ENCODE assay signal across 8 cellular contexts in the genomic region with DNA sequence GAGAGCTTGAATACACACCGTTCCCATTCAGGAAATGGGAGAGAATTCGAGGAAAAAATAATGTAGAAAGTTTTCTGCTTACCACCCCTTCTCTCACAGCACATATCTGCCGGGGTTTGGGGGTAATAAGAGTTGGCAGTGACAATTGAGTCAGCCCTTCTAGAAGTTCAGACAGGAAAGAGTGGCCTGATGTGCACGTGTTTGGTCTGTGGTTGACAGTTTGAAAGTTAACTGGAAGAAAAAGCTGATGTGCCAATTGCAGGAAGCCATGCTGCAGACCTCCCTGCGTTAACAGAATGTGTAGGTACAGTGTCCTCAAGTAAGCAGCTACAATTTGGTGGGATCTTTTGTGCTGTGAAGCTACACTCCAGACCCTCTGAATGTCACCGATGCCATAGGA. TPM values are rescaled to one million over a fixed set of nuclear protein-coding genes. Genes with fewer than 3 reads are reported as not detected.
A peak's percentile ranks its signal among the peaks of the same experiment; 100 is the strongest.
DNase-seq lines count a peak whose midpoint lies in the region; ATAC-seq and TF ChIP-seq lines count a peak whose summit lies in the region.

No MANE protein-coding gene starts in this region.

- H2AFZ ChIP-seq in HCT116 (ENCODE audit: low read depth, low read length, poor library complexity, severe bottlenecking) (no peak overlapping the region), SU-DHL-6 (ENCODE audit: low read depth, low read length, severe bottlenecking) (no peak overlapping the region)

- peaks cover 2 to 3% of the 10 kb centered on the region in 2 experiments; a peak in 1 of 4 replicates for H3K4me1 ChIP-seq in HCT116 (ENCODE audit: control insufficient read depth in 1 of 2, insufficient read depth in 2 of 2, low read length in 2 of 2)

- peaks cover 12% of the 10 kb centered on the region for H4K20me1 ChIP-seq in HCT116 (ENCODE audit: insufficient read depth)
- H4K20me1 ChIP-seq in SU-DHL-6 (ENCODE audit: low read depth, low read length), result peaks cover 8% of the 10 kb centered on the region; the same call in 1 of the 2 replicates

- H3K4me1 Mint-ChIP-seq in CD4-positive, alpha-beta T cell (ENCODE audit: low read depth), result peaks cover 28% of the 10 kb centered on the region

- H3K36me3 Mint-ChIP-seq in CD4-positive, alpha-beta T cell (ENCODE audit: low read depth), result peaks cover 54% of the 10 kb centered on the region

- POLR2A ChIA-PET in CD4-positive, alpha-beta T cell (lab: Charles Lee), result interaction anchor here (0.6 kb wide), 1 partner anchor 195 kb away, joined by 3 read pairs; no protein-coding TSS in a partner anchor
- POLR2A ChIA-PET in HCT116 (lab: Charles Lee), result no interaction called here

- TSS peak; percentile 14 for BruUV-seq in HCT116 (replicated peaks; lab: Mats Ljungman, UMichigan)

- no peaks in the 10 kb centered on the region for H3K27me3 ChIP-seq in CD4-positive, alpha-beta T cell (ENCODE audit: control insufficient read depth, insufficient read depth, low read length)
- H3K27me3 ChIP-seq in HCT116 (ENCODE audit: insufficient read depth, low read length), result no peaks in the 10 kb centered on the region
- no peaks in the 10 kb centered on the region for H3K27me3 ChIP-seq in SU-DHL-6 (ENCODE audit: low read length)

- TF ChIP-seq POLR2A in HCT116 (IDR thresholded peaks at IDR 0.05; ENCODE audit: borderline replicate concordance, extremely low read depth, insufficient read depth, insufficient read length), result no peak

- peak in 1 of 10 experiments; percentile 4 for DNase-seq in CD4-positive, alpha-beta T cell
- DNase-seq in HCT116 (ENCODE audit: low read depth, low spot score) (no peak), left colon (no peak), NCI-H2196 (lab: John Stamatoyannopoulos, UW; ENCODE audit: unreplicated experiment) (no peak), GM13976 (ENCODE audit: low spot score) (no peak), NCI-H510A treated with DMSO at 0.1 percent for 48 hours (lab: John Stamatoyannopoulos, UW) (no peak)

- no peak overlapping the region for H3K27ac ChIP-seq in CD4-positive, alpha-beta T cell (ENCODE audit: low read depth, low read length)
- H3K27ac ChIP-seq in HCT116 (ENCODE audit: low read depth, low read length), result no peak overlapping the region
- peak overlapping the region; percentile 50 for H3K27ac ChIP-seq in SU-DHL-6 (ENCODE audit: low read depth, low read length)

- H3K27me3 Mint-ChIP-seq in CD4-positive, alpha-beta T cell, result no peaks in the 10 kb centered on the region

- TF ChIP-seq CTCF in CD4-positive, alpha-beta T cell (IDR thresholded peaks at IDR 0.05), result no peak
- no peak for TF ChIP-seq CTCF in HCT116 (IDR thresholded peaks at IDR 0.05 in 2 of 3, conservative IDR thresholded peaks at IDR 0.05 in 1 of 3; ENCODE audit: borderline replicate concordance in 1 of 3, insufficient read depth in 1 of 3, low read depth in 2 of 3, low read length in 2 of 3)
- TF ChIP-seq CTCF in SU-DHL-6 (IDR thresholded peaks at IDR 0.05; ENCODE audit: insufficient read depth, low read length, poor library complexity, severe bottlenecking), result no peak
- no peak for TF ChIP-seq CTCF in GM13976 (IDR thresholded peaks at IDR 0.05; ENCODE audit: borderline replicate concordance, control extremely low read depth, extremely low read depth, insufficient read depth, missing control alignments)

- H3K27ac Mint-ChIP-seq in CD4-positive, alpha-beta T cell, result peak overlapping the region; percentile 42

- no peak overlapping the region for H3K9ac ChIP-seq in HCT116 (ENCODE audit: low read length)
- no peak overlapping the region for H3K9ac ChIP-seq in SU-DHL-6 (ENCODE audit: low read length)

- H3K9me3 ChIP-seq in CD4-positive, alpha-beta T cell (ENCODE audit: control insufficient read depth, low read length), result no peaks in the 10 kb centered on the region
- H3K9me3 ChIP-seq in HCT116 (ENCODE audit: control insufficient read depth in 1 of 2, insufficient read depth in 1 of 2, low read depth in 1 of 2, low read length in 2 of 2) (no peaks in the 10 kb centered on the region), SU-DHL-6 (ENCODE audit: insufficient read depth, low read length) (no peaks in the 10 kb centered on the region)

- no peak for TF ChIP-seq RAD21 in HCT116 (IDR thresholded peaks at IDR 0.05; ENCODE audit: low read depth)

- H3K4me2 ChIP-seq in HCT116 (ENCODE audit: low read length) (no peak overlapping the region), SU-DHL-6 (ENCODE audit: low read depth, low read length, poor library complexity, severe bottlenecking) (peak overlapping the region; percentile 8)

- H3K36me3 ChIP-seq in HCT116 (ENCODE audit: control insufficient read depth in 1 of 2, insufficient read depth in 2 of 2, low read length in 2 of 2) (peaks cover 25 to 34% of the 10 kb centered on the region in 2 experiments), SU-DHL-6 (ENCODE audit: low read length) (peaks cover 23% of the 10 kb centered on the region)

- in situ Hi-C loops in GM13976 (cut with MboI; ENCODE audit: low sequenced_read_pairs, unreplicated experiment), result no loop called here

- H3F3A ChIP-seq in SU-DHL-6 (ENCODE audit: insufficient read depth), result peaks cover 55% of the 10 kb centered on the region

- H3K9me2 ChIP-seq in HCT116 (ENCODE audit: insufficient read depth) (no peaks in the 10 kb centered on the region), SU-DHL-6 (replicated peaks; ENCODE audit: insufficient read depth, low read length) (no peaks in the 10 kb centered on the region)

- peaks cover 5% of the 10 kb centered on the region for H3K9me3 Mint-ChIP-seq in CD4-positive, alpha-beta T cell

- CTCF ChIA-PET in CD4-positive, alpha-beta T cell (lab: Charles Lee), result no interaction called here
- CTCF ChIA-PET in HCT116 (lab: Charles Lee), result no interaction called here

- H3K79me2 ChIP-seq in HCT116 (ENCODE audit: insufficient read depth, low read length) (peaks cover 10% of the 10 kb centered on the region; the same call in 1 of the 2 replicates), SU-DHL-6 (ENCODE audit: insufficient read depth, low read length) (peaks cover 15% of the 10 kb centered on the region)

- H3K4me3 ChIP-seq in HCT116 (replicated peaks in 1 of 2; ENCODE audit: low read depth in 1 of 2, low read length in 2 of 2), result no peak overlapping the region
- no peak overlapping the region for H3K4me3 ChIP-seq in SU-DHL-6 (ENCODE audit: insufficient read depth, low read length, poor library complexity, severe bottlenecking)

- intact Hi-C loops in CD4-positive, alpha-beta T cell (cut with DNase I, micrococcal nuclease), result loop anchor here in 1 of 2 experiments (5.0 kb wide), 1 partner anchor 48 kb away; no protein-coding TSS in a partner anchor
- intact Hi-C loops in HCT116 (cut with micrococcal nuclease) (no loop called here), left colon (cut with DNase I, micrococcal nuclease) (no loop called here)

- ATAC-seq in CD4-positive, alpha-beta T cell (ENCODE audit: poor library complexity), result peak; percentile 64
- peak; percentile 18; the same call in 1 of the 2 replicates for ATAC-seq in HCT116
- peak; percentile 5 for ATAC-seq in left colon
- no peak for ATAC-seq in GM21526 (IDR thresholded peaks at IDR 0.05; ENCODE audit: low FRiP score, unreplicated experiment)

- no peak overlapping the region for H3K4me3 Mint-ChIP-seq in CD4-positive, alpha-beta T cell

- RAD21 ChIA-PET in HCT116 (lab: Charles Lee; ENCODE audit: low non-redundant PET in 1 of 2, low total read pairs in 2 of 2, uncharacterized antibody in 2 of 2, unreplicated experiment in 2 of 2), result no interaction called here

TF ChIP-seq in HCT116, 20 proteins besides CTCF, POLR2A, EP300 and RAD21:
- TF ChIP-seq EZH2phosphoT487 (IDR thresholded peaks at IDR 0.05; ENCODE audit: borderline replicate concordance) (no peak), CBX3 (IDR thresholded peaks at IDR 0.05; ENCODE audit: low read depth) (no peak), SIN3A (IDR thresholded peaks at IDR 0.05; ENCODE audit: low read depth) (no peak), SRF (IDR thresholded peaks at IDR 0.05; ENCODE audit: low read depth) (no peak), FOSL1 (IDR thresholded peaks at IDR 0.05; ENCODE audit: low read depth) (no peak), EGR1 (IDR thresholded peaks at IDR 0.05; ENCODE audit: low read depth) (no peak), CEBPB (IDR thresholded peaks at IDR 0.05; ENCODE audit: low read depth) (no peak)
- TF ChIP-seq, protein P1, sequence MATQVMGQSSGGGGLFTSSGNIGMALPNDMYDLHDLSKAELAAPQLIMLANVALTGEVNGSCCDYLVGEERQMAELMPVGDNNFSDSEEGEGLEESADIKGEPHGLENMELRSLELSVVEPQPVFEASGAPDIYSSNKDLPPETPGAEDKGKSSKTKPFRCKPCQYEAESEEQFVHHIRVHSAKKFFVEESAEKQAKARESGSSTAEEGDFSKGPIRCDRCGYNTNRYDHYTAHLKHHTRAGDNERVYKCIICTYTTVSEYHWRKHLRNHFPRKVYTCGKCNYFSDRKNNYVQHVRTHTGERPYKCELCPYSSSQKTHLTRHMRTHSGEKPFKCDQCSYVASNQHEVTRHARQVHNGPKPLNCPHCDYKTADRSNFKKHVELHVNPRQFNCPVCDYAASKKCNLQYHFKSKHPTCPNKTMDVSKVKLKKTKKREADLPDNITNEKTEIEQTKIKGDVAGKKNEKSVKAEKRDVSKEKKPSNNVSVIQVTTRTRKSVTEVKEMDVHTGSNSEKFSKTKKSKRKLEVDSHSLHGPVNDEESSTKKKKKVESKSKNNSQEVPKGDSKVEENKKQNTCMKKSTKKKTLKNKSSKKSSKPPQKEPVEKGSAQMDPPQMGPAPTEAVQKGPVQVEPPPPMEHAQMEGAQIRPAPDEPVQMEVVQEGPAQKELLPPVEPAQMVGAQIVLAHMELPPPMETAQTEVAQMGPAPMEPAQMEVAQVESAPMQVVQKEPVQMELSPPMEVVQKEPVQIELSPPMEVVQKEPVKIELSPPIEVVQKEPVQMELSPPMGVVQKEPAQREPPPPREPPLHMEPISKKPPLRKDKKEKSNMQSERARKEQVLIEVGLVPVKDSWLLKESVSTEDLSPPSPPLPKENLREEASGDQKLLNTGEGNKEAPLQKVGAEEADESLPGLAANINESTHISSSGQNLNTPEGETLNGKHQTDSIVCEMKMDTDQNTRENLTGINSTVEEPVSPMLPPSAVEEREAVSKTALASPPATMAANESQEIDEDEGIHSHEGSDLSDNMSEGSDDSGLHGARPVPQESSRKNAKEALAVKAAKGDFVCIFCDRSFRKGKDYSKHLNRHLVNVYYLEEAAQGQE (IDR thresholded peaks at IDR 0.05; ENCODE audit: low read depth), result no peak
TF ChIP-seq in HCT116: peak in this region for 0.

RNA-seq across cellular contexts. Expression of a gene that starts 50.9 kb away (rescaled TPM):
- total RNA-seq in CD4-positive, alpha-beta T cell, result 100 to 1,000 TPM; 338 to 353 TPM
- total RNA-seq in HCT116 (2021; ENCODE audit: unreplicated experiment), result 220 TPM
- polyA plus RNA-seq in HCT116 (2012), result 101 and 124 TPM in 2 replicates
- total RNA-seq in left colon, result 10 to 100 TPM; 92.4 to 95.8 TPM
